In the genomic region with DNA sequence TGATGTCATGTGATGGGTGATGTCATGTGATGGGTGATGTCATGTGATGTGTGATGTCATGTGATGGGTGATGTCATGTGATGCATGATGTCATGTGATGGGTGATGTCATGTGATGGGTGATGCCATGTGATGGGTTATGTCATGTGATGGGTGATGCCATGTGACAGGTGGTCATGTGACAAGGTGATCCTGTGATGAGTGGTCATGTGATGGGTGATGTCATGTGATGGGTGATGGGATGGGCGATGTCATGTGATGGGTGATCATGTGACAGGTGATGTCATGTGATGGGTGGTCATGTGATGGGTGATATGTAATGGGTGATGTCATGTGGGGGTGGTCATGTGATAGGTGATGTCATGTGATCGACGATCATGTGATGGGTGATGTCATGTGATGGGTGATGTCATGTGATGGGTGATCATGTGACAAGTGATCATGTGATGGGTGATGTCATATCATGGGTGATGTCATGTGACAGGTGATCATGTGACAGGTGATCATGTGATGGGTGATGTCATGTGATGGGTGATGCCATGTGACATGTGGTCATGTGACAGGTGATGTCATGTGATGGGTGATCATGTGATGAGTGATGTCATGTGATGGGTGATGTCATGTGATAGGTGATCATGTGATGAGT, we compare ENCODE assay signal across 1 cellular context.
TF ChIP-seq lines count a peak whose summit lies in the region.

No MANE protein-coding gene starts in this region.

TF ChIP-seq in WTC11, 78 proteins besides CTCF, POLR2A, EP300 and RAD21 (continued from another document):
- TF ChIP-seq, protein P1, sequence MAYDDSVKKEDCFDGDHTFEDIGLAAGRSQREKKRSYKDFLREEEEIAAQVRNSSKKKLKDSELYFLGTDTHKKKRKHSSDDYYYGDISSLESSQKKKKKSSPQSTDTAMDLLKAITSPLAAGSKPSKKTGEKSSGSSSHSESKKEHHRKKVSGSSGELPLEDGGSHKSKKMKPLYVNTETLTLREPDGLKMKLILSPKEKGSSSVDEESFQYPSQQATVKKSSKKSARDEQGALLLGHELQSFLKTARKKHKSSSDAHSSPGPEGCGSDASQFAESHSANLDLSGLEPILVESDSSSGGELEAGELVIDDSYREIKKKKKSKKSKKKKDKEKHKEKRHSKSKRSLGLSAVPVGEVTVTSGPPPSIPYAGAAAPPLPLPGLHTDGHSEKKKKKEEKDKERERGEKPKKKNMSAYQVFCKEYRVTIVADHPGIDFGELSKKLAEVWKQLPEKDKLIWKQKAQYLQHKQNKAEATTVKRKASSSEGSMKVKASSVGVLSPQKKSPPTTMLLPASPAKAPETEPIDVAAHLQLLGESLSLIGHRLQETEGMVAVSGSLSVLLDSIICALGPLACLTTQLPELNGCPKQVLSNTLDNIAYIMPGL (CRISPR knock-in tag; IDR thresholded peaks at IDR 0.05) = no peak
- TF ChIP-seq NFE2L1 (CRISPR knock-in tag; IDR thresholded peaks at IDR 0.05) (no peak), ZNF263 (CRISPR knock-in tag; IDR thresholded peaks at IDR 0.05; ENCODE audit: low read depth) (no peak)
- TF ChIP-seq, protein P2, sequence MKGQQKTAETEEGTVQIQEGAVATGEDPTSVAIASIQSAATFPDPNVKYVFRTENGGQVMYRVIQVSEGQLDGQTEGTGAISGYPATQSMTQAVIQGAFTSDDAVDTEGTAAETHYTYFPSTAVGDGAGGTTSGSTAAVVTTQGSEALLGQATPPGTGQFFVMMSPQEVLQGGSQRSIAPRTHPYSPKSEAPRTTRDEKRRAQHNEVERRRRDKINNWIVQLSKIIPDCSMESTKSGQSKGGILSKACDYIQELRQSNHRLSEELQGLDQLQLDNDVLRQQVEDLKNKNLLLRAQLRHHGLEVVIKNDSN (CRISPR knock-in tag; IDR thresholded peaks at IDR 0.05) = peak; percentile 93
- TF ChIP-seq, protein P3, sequence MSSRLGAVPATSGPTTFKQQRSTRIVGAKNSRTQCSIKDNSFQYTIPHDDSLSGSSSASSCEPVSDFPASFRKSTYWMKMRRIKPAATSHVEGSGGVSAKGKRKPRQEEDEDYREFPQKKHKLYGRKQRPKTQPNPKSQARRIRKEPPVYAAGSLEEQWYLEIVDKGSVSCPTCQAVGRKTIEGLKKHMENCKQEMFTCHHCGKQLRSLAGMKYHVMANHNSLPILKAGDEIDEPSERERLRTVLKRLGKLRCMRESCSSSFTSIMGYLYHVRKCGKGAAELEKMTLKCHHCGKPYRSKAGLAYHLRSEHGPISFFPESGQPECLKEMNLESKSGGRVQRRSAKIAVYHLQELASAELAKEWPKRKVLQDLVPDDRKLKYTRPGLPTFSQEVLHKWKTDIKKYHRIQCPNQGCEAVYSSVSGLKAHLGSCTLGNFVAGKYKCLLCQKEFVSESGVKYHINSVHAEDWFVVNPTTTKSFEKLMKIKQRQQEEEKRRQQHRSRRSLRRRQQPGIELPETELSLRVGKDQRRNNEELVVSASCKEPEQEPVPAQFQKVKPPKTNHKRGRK (CRISPR knock-in tag; IDR thresholded peaks at IDR 0.05; ENCODE audit: borderline replicate concordance) = no peak
- TF ChIP-seq, protein P4, sequence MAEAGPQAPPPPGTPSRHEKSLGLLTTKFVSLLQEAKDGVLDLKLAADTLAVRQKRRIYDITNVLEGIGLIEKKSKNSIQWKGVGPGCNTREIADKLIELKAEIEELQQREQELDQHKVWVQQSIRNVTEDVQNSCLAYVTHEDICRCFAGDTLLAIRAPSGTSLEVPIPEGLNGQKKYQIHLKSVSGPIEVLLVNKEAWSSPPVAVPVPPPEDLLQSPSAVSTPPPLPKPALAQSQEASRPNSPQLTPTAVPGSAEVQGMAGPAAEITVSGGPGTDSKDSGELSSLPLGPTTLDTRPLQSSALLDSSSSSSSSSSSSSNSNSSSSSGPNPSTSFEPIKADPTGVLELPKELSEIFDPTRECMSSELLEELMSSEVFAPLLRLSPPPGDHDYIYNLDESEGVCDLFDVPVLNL (CRISPR knock-in tag; IDR thresholded peaks at IDR 0.05; ENCODE audit: borderline replicate concordance, low read depth) = no peak
TF ChIP-seq in WTC11: peak in this region for 5.
